ENCODE assay signal across 8 cellular contexts in genomic region chr12:50110762-50111416, GRCh38. TPM values are rescaled to one million over a fixed set of nuclear protein-coding genes. Genes with fewer than 3 reads are reported as not detected.
DNase-seq lines count a peak whose midpoint lies in the region; ATAC-seq and TF ChIP-seq lines count a peak whose summit lies in the region.

No MANE protein-coding gene starts in this region.

- H3K27me3 Mint-ChIP-seq in activated CD8-positive, alpha-beta memory T cell treated with anti-CD3 and anti-CD28 coated beads, Interleukin-2, amount 10 ng/mL, durations not matched to agents 7 days and 5 days = no peaks in the 10 kb centered on the region
- peaks cover 9% of the 10 kb centered on the region for H3K27me3 Mint-ChIP-seq in brain

- no peaks in the 10 kb centered on the region for H3K9me3 Mint-ChIP-seq in activated CD8-positive, alpha-beta memory T cell treated with anti-CD3 and anti-CD28 coated beads, Interleukin-2, amount 10 ng/mL, durations not matched to agents 7 days and 5 days (ENCODE audit: low read depth)
- H3K9me3 Mint-ChIP-seq in brain = peaks cover 0 to 3% (median 0%) of the 10 kb centered on the region in 5 experiments
- no peaks in the 10 kb centered on the region for H3K9me3 Mint-ChIP-seq in stimulated activated effector memory CD8-positive, alpha-beta T cell treated with anti-CD3 and anti-CD28 coated beads, Interleukin-12 subunit alpha, Interleukin-12 subunit beta, amount 100 ng/mL, for 72 hours

- DNase-seq in activated CD8-positive, alpha-beta memory T cell treated with anti-CD3 and anti-CD28 coated beads, Interleukin-2, amount 10 ng/mL, durations not matched to agents 7 days and 5 days = no peak
- no peak for DNase-seq in activated CD8-positive, alpha-beta memory T cell treated with anti-CD3 and anti-CD28 coated beads, Interleukin-2, amount 50 U/mL, for 48 hours
- DNase-seq in NCI-H2107 (lab: John Stamatoyannopoulos, UW) = peak; percentile 38
- peak; percentile 88 for DNase-seq in islet precursor cell
- peak; percentile 9 to 65 for DNase-seq in stimulated activated effector memory CD8-positive, alpha-beta T cell treated with anti-CD3 and anti-CD28 coated beads, Interleukin-12 subunit alpha, Interleukin-12 subunit beta, amount 100 ng/mL, for 72 hours (ENCODE audit: low spot score in 2 of 2)
- DNase-seq in activated gamma-delta T cell (lab: John Stamatoyannopoulos, UW) = no peak

- no peak for TF ChIP-seq POLR2A in GM18505 (IDR thresholded peaks at IDR 0.05; ENCODE audit: borderline replicate concordance, extremely low read depth, insufficient read depth, insufficient read length)

- H3K36me3 Mint-ChIP-seq in activated CD8-positive, alpha-beta memory T cell treated with anti-CD3 and anti-CD28 coated beads, Interleukin-2, amount 10 ng/mL, durations not matched to agents 7 days and 5 days = peaks cover 10% of the 10 kb centered on the region
- H3K36me3 Mint-ChIP-seq in brain = peaks cover 11% of the 10 kb centered on the region
- H3K36me3 Mint-ChIP-seq in stimulated activated effector memory CD8-positive, alpha-beta T cell treated with anti-CD3 and anti-CD28 coated beads, Interleukin-12 subunit alpha, Interleukin-12 subunit beta, amount 100 ng/mL, for 72 hours = peaks cover 32% of the 10 kb centered on the region

- ATAC-seq in activated CD8-positive, alpha-beta memory T cell treated with anti-CD3 and anti-CD28 coated beads, Interleukin-2, amount 10 ng/mL, durations not matched to agents 7 days and 5 days = no peak
- ATAC-seq in stimulated activated effector memory CD8-positive, alpha-beta T cell treated with anti-CD3 and anti-CD28 coated beads, Interleukin-12 subunit alpha, Interleukin-12 subunit beta, amount 100 ng/mL, for 72 hours = no peak
- no peak for ATAC-seq in GM18505 (IDR thresholded peaks at IDR 0.05; ENCODE audit: unreplicated experiment)

- CTCF ChIA-PET in activated CD8-positive, alpha-beta memory T cell treated with anti-CD3 and anti-CD28 coated beads, Interleukin-2, amount 10 ng/mL, durations not matched to agents 7 days and 5 days (lab: Charles Lee) = interaction anchor here (0.9 to 6.1 kb wide), 54 partner anchors 9 to 1139 kb away, joined by 3 to 58 read pairs (median 8); partner anchors contain the start of genes CERS5, GPD1, LARP4 and LIMA1

- TF ChIP-seq CTCF in brain (conservative IDR thresholded peaks at IDR 0.05) = no peak

- peak overlapping the region; percentile 99 for H3K27ac Mint-ChIP-seq in activated CD8-positive, alpha-beta memory T cell treated with anti-CD3 and anti-CD28 coated beads, Interleukin-2, amount 10 ng/mL, durations not matched to agents 7 days and 5 days
- H3K27ac Mint-ChIP-seq in brain = peak overlapping the region; percentile 98 to 99 (median 99)
- H3K27ac Mint-ChIP-seq in stimulated activated effector memory CD8-positive, alpha-beta T cell treated with anti-CD3 and anti-CD28 coated beads, Interleukin-12 subunit alpha, Interleukin-12 subunit beta, amount 100 ng/mL, for 72 hours = peak overlapping the region; percentile 95

- H3K4me3 Mint-ChIP-seq in activated CD8-positive, alpha-beta memory T cell treated with anti-CD3 and anti-CD28 coated beads, Interleukin-2, amount 10 ng/mL, durations not matched to agents 7 days and 5 days = peak overlapping the region; percentile 100
- H3K4me3 Mint-ChIP-seq in brain = peak overlapping the region; percentile 97 to 100 (median 98)
- H3K4me3 Mint-ChIP-seq in stimulated activated effector memory CD8-positive, alpha-beta T cell treated with anti-CD3 and anti-CD28 coated beads, Interleukin-12 subunit alpha, Interleukin-12 subunit beta, amount 100 ng/mL, for 72 hours = peak overlapping the region; percentile 95

- peaks cover 33% of the 10 kb centered on the region for H3K4me1 Mint-ChIP-seq in activated CD8-positive, alpha-beta memory T cell treated with anti-CD3 and anti-CD28 coated beads, Interleukin-2, amount 10 ng/mL, durations not matched to agents 7 days and 5 days
- H3K4me1 Mint-ChIP-seq in brain = peaks cover 46% of the 10 kb centered on the region
- H3K4me1 Mint-ChIP-seq in stimulated activated effector memory CD8-positive, alpha-beta T cell treated with anti-CD3 and anti-CD28 coated beads, Interleukin-12 subunit alpha, Interleukin-12 subunit beta, amount 100 ng/mL, for 72 hours = peaks cover 32% of the 10 kb centered on the region

RNA-seq across cellular contexts. Expression of gene COX14, which starts 1.1 kb away (rescaled TPM):
- total RNA-seq in activated CD8-positive, alpha-beta memory T cell treated with anti-CD3 and anti-CD28 coated beads, Interleukin-2, amount 10 ng/mL, durations not matched to agents 7 days and 5 days = 10 to 100 TPM; 55.1 to 64.5 TPM
- 59.5 TPM for polyA plus RNA-seq in brain (ENCODE audit: insufficient read depth, low read depth, low replicate concordance)

RNA-seq across cellular contexts. Expression of gene GPD1, which starts 7.1 kb away (rescaled TPM):
- total RNA-seq in activated CD8-positive, alpha-beta memory T cell treated with anti-CD3 and anti-CD28 coated beads, Interleukin-2, amount 10 ng/mL, durations not matched to agents 7 days and 5 days = under 1 TPM in 1 of 2 experiments, not detected in 1; 0.30 TPM
- 18.3 TPM for polyA plus RNA-seq in brain (ENCODE audit: insufficient read depth, low read depth, low replicate concordance)

RNA-seq across cellular contexts. Expression of gene SMARCD1, which starts 25.7 kb away (rescaled TPM):
- 10 to 100 TPM; 62.0 to 80.8 TPM for total RNA-seq in activated CD8-positive, alpha-beta memory T cell treated with anti-CD3 and anti-CD28 coated beads, Interleukin-2, amount 10 ng/mL, durations not matched to agents 7 days and 5 days
- 85.1 TPM for polyA plus RNA-seq in brain (ENCODE audit: insufficient read depth, low read depth, low replicate concordance)

RNA-seq across cellular contexts. Expression of gene ASIC1, which starts 53.5 kb away (rescaled TPM):
- 10 to 100 TPM; 19.0 to 28.3 TPM for total RNA-seq in activated CD8-positive, alpha-beta memory T cell treated with anti-CD3 and anti-CD28 coated beads, Interleukin-2, amount 10 ng/mL, durations not matched to agents 7 days and 5 days
- polyA plus RNA-seq in brain (ENCODE audit: insufficient read depth, low read depth, low replicate concordance) = 13.8 TPM

RNA-seq across cellular contexts. Expression of gene CERS5, which starts 56.3 kb away (rescaled TPM):
- 10 to 100 TPM; 55.0 to 56.3 TPM for total RNA-seq in activated CD8-positive, alpha-beta memory T cell treated with anti-CD3 and anti-CD28 coated beads, Interleukin-2, amount 10 ng/mL, durations not matched to agents 7 days and 5 days
- polyA plus RNA-seq in brain (ENCODE audit: insufficient read depth, low read depth, low replicate concordance) = 33.5 TPM

Comparison
In these comparisons a context has a peak if more than half of its experiments do, and no peak if none do; other contexts are left out.
1. DNase-seq: peak in NCI-H2107 (single experiment), islet precursor cell (single experiment) and stimulated activated effector memory CD8-positive, alpha-beta T cell treated with anti-CD3 and anti-CD28 coated beads, Interleukin-12 subunit alpha, Interleukin-12 subunit beta, amount 100 ng/mL, for 72 hours (2 of 2); none in activated CD8-positive, alpha-beta memory T cell treated with anti-CD3 and anti-CD28 coated beads, Interleukin-2, amount 10 ng/mL, durations not matched to agents 7 days and 5 days (single experiment), activated CD8-positive, alpha-beta memory T cell treated with anti-CD3 and anti-CD28 coated beads, Interleukin-2, amount 50 U/mL, for 48 hours (single experiment) and activated gamma-delta T cell (single experiment).
2. Peak in every context shown above with its lines, with median percentiles within 50 percentile points of each other: H3K27ac Mint-ChIP-seq and H3K4me3 Mint-ChIP-seq.